In the genomic region with DNA sequence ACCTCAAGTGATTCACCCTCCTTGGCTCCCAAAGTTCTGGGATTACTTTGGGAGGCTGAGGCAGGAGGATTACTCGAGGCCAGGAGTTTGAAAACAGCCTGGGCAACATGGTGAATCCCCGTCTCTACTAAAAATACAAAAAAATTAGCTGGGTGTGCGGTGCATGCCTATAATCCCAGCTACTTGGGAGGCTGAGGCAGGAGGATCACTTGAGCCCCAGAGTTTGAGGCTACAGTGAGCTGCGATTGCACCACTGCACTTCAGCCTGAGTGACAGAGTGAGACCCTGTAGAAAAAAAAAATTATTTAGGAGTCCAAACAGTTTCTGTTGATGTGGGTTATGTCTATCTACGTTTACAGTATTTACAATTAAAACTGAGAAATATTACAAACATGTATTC, we compare ENCODE assay signal across 25 cellular contexts. TPM values are rescaled to one million over a fixed set of nuclear protein-coding genes. Genes with fewer than 3 reads are reported as not detected.
DNase-seq lines count a peak whose midpoint lies in the region; ATAC-seq and TF ChIP-seq lines count a peak whose summit lies in the region.
"Had no signal": no experiment of that assay in that cellular context is flagged by ENCODE, and none has a peak within 500 bp of the region (broad histone marks: within the 10 kb centered on the region; RNA-seq: fewer than 3 reads in every experiment).

No MANE protein-coding gene starts in this region.

- no peaks in the 10 kb centered on the region for H3K36me3 Mint-ChIP-seq in activated naive CD8-positive, alpha-beta T cell treated with anti-CD3 and anti-CD28 coated beads for 36 hours
- H3K36me3 Mint-ChIP-seq: CD14-positive monocyte; CD4-positive, alpha-beta memory T cell; CD4-positive, CD25-positive, alpha-beta regulatory T cell; CD8-positive, alpha-beta memory T cell had no signal

- no peak overlapping the region for H3K27ac Mint-ChIP-seq in activated naive CD8-positive, alpha-beta T cell treated with anti-CD3 and anti-CD28 coated beads for 36 hours
- H3K27ac Mint-ChIP-seq: CD14-positive monocyte; CD4-positive, alpha-beta memory T cell; CD4-positive, CD25-positive, alpha-beta regulatory T cell; CD8-positive, alpha-beta memory T cell had no signal

- POLR2A ChIA-PET in HCT116 (lab: Charles Lee) = interaction anchor here (1.2 kb wide), 1 partner anchor 16 kb away, joined by 6 read pairs; the partner anchor contains the start of gene IRF2BP1

- TF ChIP-seq CTCF in HCT116 (IDR thresholded peaks at IDR 0.05 in 2 of 3, conservative IDR thresholded peaks at IDR 0.05 in 1 of 3; ENCODE audit: borderline replicate concordance in 1 of 3, insufficient read depth in 1 of 3, low read depth in 2 of 3, low read length in 2 of 3) = no peak

- CTCF ChIA-PET in HCT116 (lab: Charles Lee) = no interaction called here

- no peak for ATAC-seq in HCT116
- ATAC-seq: GM12878 had no signal

- DNase-seq in HCT116 (ENCODE audit: low read depth, low spot score) = no peak
- peak; percentile 22 for DNase-seq in islet precursor cell
- no peak for DNase-seq in activated CD4-positive, CD25-positive, alpha-beta regulatory T cell (lab: John Stamatoyannopoulos, UW)
- no peak for DNase-seq in activated naive CD8-positive, alpha-beta T cell treated with anti-CD3 and anti-CD28 coated beads for 36 hours
- DNase-seq: 8988T; ACHN; BE2C; C1 segment of cervical spinal cord; CD4-positive, alpha-beta memory T cell; CD4-positive, CD25-positive, alpha-beta regulatory T cell; CD8-positive, alpha-beta memory T cell; COR-L47; DMS 273 treated with DMSO at 0.1 percent for 48 hours; DMS153; DMS53; DMS79; DND-41; EL; GDM1 had no signal

- intact Hi-C loops in HCT116 (cut with micrococcal nuclease) = no loop called here

- no peaks in the 10 kb centered on the region for H3K9me2 ChIP-seq in HCT116 (ENCODE audit: insufficient read depth)

- TF ChIP-seq POLR2A in HCT116 (IDR thresholded peaks at IDR 0.05; ENCODE audit: borderline replicate concordance, extremely low read depth, insufficient read depth, insufficient read length) = no peak

- H3K4me3 ChIP-seq in HCT116 (replicated peaks in 1 of 2; ENCODE audit: low read depth in 1 of 2, low read length in 2 of 2) = no peak overlapping the region
- H3K4me3 ChIP-seq: BLaER1, GM12878 had no signal

- H3K9me3 ChIP-seq in HCT116 (ENCODE audit: control insufficient read depth in 1 of 2, insufficient read depth in 1 of 2, low read depth in 1 of 2, low read length in 2 of 2) = no peaks in the 10 kb centered on the region
- H3K9me3 ChIP-seq: BE2C, BLaER1 had no signal

- H3K27me3 ChIP-seq in HCT116 (ENCODE audit: insufficient read depth, low read length) = no peaks in the 10 kb centered on the region

- H4K20me1 ChIP-seq in HCT116 (ENCODE audit: insufficient read depth) = no peaks in the 10 kb centered on the region
- H4K20me1 ChIP-seq: BLaER1 had no signal

- no peak overlapping the region for H3K9ac ChIP-seq in HCT116 (ENCODE audit: low read length)
- H3K9ac ChIP-seq: BLaER1 had no signal

- H3K27ac ChIP-seq in HCT116 (ENCODE audit: low read depth, low read length) = no peak overlapping the region
- H3K27ac ChIP-seq: BLaER1 had no signal

- H3K79me2 ChIP-seq in HCT116 (ENCODE audit: insufficient read depth, low read length) = no peaks in the 10 kb centered on the region

- no peaks in the 10 kb centered on the region; a peak in 1 of 4 replicates for H3K36me3 ChIP-seq in HCT116 (ENCODE audit: control insufficient read depth in 1 of 2, insufficient read depth in 2 of 2, low read length in 2 of 2)
- H3K36me3 ChIP-seq: BE2C, BLaER1 had no signal

- no peaks in the 10 kb centered on the region for H3K9me3 Mint-ChIP-seq in activated naive CD8-positive, alpha-beta T cell treated with anti-CD3 and anti-CD28 coated beads for 36 hours
- H3K9me3 Mint-ChIP-seq: CD4-positive, alpha-beta memory T cell; CD4-positive, CD25-positive, alpha-beta regulatory T cell; CD8-positive, alpha-beta memory T cell had no signal

- H3K27me3 Mint-ChIP-seq in activated naive CD8-positive, alpha-beta T cell treated with anti-CD3 and anti-CD28 coated beads for 36 hours = peaks cover 20% of the 10 kb centered on the region
- H3K27me3 Mint-ChIP-seq: CD4-positive, alpha-beta memory T cell had no signal

- H3K4me1 ChIP-seq in HCT116 (ENCODE audit: control insufficient read depth in 1 of 2, insufficient read depth in 2 of 2, low read length in 2 of 2) = peaks cover 0 to 10% of the 10 kb centered on the region in 2 experiments; a peak in 2 of 4 replicates
- H3K4me1 ChIP-seq: BE2C had no signal

- no peak for TF ChIP-seq RAD21 in HCT116 (IDR thresholded peaks at IDR 0.05; ENCODE audit: low read depth)

- peak overlapping the region; percentile 23; the same call in 1 of the 2 replicates for H3K4me2 ChIP-seq in HCT116 (ENCODE audit: low read length)
- H3K4me2 ChIP-seq: BLaER1 had no signal

- no peaks in the 10 kb centered on the region for H3K4me1 Mint-ChIP-seq in activated naive CD8-positive, alpha-beta T cell treated with anti-CD3 and anti-CD28 coated beads for 36 hours
- H3K4me1 Mint-ChIP-seq: CD4-positive, alpha-beta memory T cell; CD4-positive, CD25-positive, alpha-beta regulatory T cell; CD8-positive, alpha-beta memory T cell had no signal

- no peak overlapping the region for H3K4me3 Mint-ChIP-seq in activated naive CD8-positive, alpha-beta T cell treated with anti-CD3 and anti-CD28 coated beads for 36 hours
- H3K4me3 Mint-ChIP-seq: CD14-positive monocyte; CD4-positive, alpha-beta memory T cell; CD4-positive, CD25-positive, alpha-beta regulatory T cell; CD8-positive, alpha-beta memory T cell had no signal

- RAD21 ChIA-PET in HCT116 (lab: Charles Lee; ENCODE audit: low non-redundant PET in 1 of 2, low total read pairs in 2 of 2, uncharacterized antibody in 2 of 2, unreplicated experiment in 2 of 2) = no interaction called here

- H2AFZ ChIP-seq in HCT116 (ENCODE audit: low read depth, low read length, poor library complexity, severe bottlenecking) = no peak overlapping the region

- BruUV-seq in HCT116 (replicated peaks; lab: Mats Ljungman, UMichigan) = no TSS peak

TF ChIP-seq in HCT116, 20 proteins besides CTCF, POLR2A, EP300 and RAD21:
- TF ChIP-seq POLR2AphosphoS5 (IDR thresholded peaks at IDR 0.05; ENCODE audit: low read depth, low read length) = no peak
- no peak for TF ChIP-seq ZFX (IDR thresholded peaks at IDR 0.05)
- TF ChIP-seq ELF1 (IDR thresholded peaks at IDR 0.05; ENCODE audit: borderline replicate concordance, low read depth) = no peak
- TF ChIP-seq, protein P1, sequence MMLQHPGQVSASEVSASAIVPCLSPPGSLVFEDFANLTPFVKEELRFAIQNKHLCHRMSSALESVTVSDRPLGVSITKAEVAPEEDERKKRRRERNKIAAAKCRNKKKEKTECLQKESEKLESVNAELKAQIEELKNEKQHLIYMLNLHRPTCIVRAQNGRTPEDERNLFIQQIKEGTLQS (IDR thresholded peaks at IDR 0.05) = no peak
- TF ChIP-seq SP1 (IDR thresholded peaks at IDR 0.05; ENCODE audit: low read depth) = no peak
- no peak for TF ChIP-seq SIN3A (IDR thresholded peaks at IDR 0.05; ENCODE audit: low read depth)
- no peak for TF ChIP-seq EZH2 (IDR thresholded peaks at IDR 0.05)
- TF ChIP-seq EZH2phosphoT487 (IDR thresholded peaks at IDR 0.05; ENCODE audit: borderline replicate concordance) = no peak
- no peak for TF ChIP-seq REST (IDR thresholded peaks at IDR 0.05; ENCODE audit: low read depth)
- no peak for TF ChIP-seq FOSL1 (IDR thresholded peaks at IDR 0.05; ENCODE audit: low read depth)
- TF ChIP-seq JUND (IDR thresholded peaks at IDR 0.05) = no peak
- no peak for TF ChIP-seq TCF7L2 (IDR thresholded peaks at IDR 0.05; ENCODE audit: borderline replicate concordance, extremely low read depth, insufficient read depth, insufficient read length)

RNA-seq across cellular contexts. Expression of gene FOXA3, which starts 6.7 kb away (rescaled TPM):
- 5.8 TPM for total RNA-seq in HCT116 (2021; ENCODE audit: unreplicated experiment)
- polyA plus RNA-seq in HCT116 (2012) = 6.5 and 7.2 TPM in 2 replicates
- under 1 TPM; 0.28 to 0.39 TPM for total RNA-seq in activated naive CD8-positive, alpha-beta T cell treated with anti-CD3 and anti-CD28 coated beads for 36 hours
- total RNA-seq: A673; CD4-positive, alpha-beta memory T cell; CD4-positive, CD25-positive, alpha-beta regulatory T cell had no signal
- polyA plus RNA-seq: AG04450; CD14-positive monocyte; CD4-positive, alpha-beta memory T cell; CD4-positive, CD25-positive, alpha-beta regulatory T cell; CD8-positive, alpha-beta memory T cell had no signal

RNA-seq across cellular contexts. Expression of gene SYMPK, which starts 7.9 kb away (rescaled TPM):
- total RNA-seq in HCT116 (2021; ENCODE audit: unreplicated experiment) = 117 TPM
- polyA plus RNA-seq in HCT116 (2012) = 97.3 and 102 TPM in 2 replicates
- total RNA-seq in activated naive CD8-positive, alpha-beta T cell treated with anti-CD3 and anti-CD28 coated beads for 36 hours = 100 to 1,000 TPM; 104 to 109 TPM

RNA-seq across cellular contexts. Expression of gene IRF2BP1, which starts 15.1 kb away (rescaled TPM):
- total RNA-seq in HCT116 (2021; ENCODE audit: unreplicated experiment) = 33.9 TPM
- 18.9 and 19.0 TPM in 2 replicates for polyA plus RNA-seq in HCT116 (2012)
- total RNA-seq in activated naive CD8-positive, alpha-beta T cell treated with anti-CD3 and anti-CD28 coated beads for 36 hours = 10 to 100 TPM; 18.5 to 19.5 TPM

RNA-seq across cellular contexts. Expression of gene MYPOP, which starts 31.6 kb away (rescaled TPM):
- total RNA-seq in HCT116 (2021; ENCODE audit: unreplicated experiment) = 10.8 TPM
- 4.9 and 5.7 TPM in 2 replicates for polyA plus RNA-seq in HCT116 (2012)
- total RNA-seq in activated naive CD8-positive, alpha-beta T cell treated with anti-CD3 and anti-CD28 coated beads for 36 hours = 1 to 10 TPM; 3.9 TPM

RNA-seq across cellular contexts. Expression of gene NANOS2, which starts 43.8 kb away (rescaled TPM):
- total RNA-seq in HCT116 (2021; ENCODE audit: unreplicated experiment) = not detected
- polyA plus RNA-seq in HCT116 (2012) = not detected in 2 replicates
- total RNA-seq in activated naive CD8-positive, alpha-beta T cell treated with anti-CD3 and anti-CD28 coated beads for 36 hours = not detected
- total RNA-seq: A673; CD4-positive, alpha-beta memory T cell; CD4-positive, CD25-positive, alpha-beta regulatory T cell; CD8-positive, alpha-beta memory T cell; Daoy; GM12878 had no signal
- polyA plus RNA-seq: AG04450; CD14-positive monocyte; CD4-positive, alpha-beta memory T cell; CD4-positive, CD25-positive, alpha-beta regulatory T cell; CD8-positive, alpha-beta memory T cell; GM12878 had no signal
